In genomic region chr4:170491981-170492380, GRCh38 we compare ENCODE assay signal across 7 cellular contexts.
"Had no signal": no experiment of that assay in that cellular context is flagged by ENCODE, and none has a peak within 500 bp of the region (broad histone marks: within the 10 kb centered on the region; RNA-seq: fewer than 3 reads in every experiment).

No MANE protein-coding gene starts in this region.

- H3K4me3 Mint-ChIP-seq: H9, IgD-negative memory B cell had no signal

- H3K27ac Mint-ChIP-seq: H9, IgD-negative memory B cell had no signal

- H3K4me1 Mint-ChIP-seq: IgD-negative memory B cell had no signal

- H3K27me3 Mint-ChIP-seq: IgD-negative memory B cell had no signal

- ATAC-seq: HepG2 had no signal

- DNase-seq: GM23248, GOT3, H9, HCEC 1CT, KBM-7 had no signal
